13 cellular contexts compared by ENCODE assay signal in the genomic region with DNA sequence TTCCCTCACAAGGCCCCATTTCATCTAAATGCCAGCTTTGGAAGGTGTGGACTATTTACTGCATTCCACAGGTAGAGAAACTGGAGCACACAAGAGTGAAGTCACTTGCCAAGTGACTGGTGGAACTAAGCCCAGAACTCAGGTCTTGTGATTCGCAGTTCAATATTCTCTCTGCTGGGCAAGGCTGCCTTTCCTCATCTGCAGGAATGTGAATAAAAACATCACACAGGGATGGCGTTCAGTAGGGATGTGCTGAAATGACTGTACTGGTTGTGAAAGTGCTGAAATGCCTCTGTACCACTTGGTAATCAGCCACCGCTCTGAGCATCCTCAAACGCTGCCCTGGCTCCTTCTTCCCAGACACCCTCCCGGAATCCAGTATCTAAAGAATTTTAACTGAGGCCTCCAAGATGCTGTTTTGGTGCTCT.
A peak's percentile ranks its signal among the peaks of the same experiment; 100 is the strongest.
DNase-seq lines count a peak whose midpoint lies in the region.
"Had no signal": no experiment of that assay in that cellular context is flagged by ENCODE, and none has a peak within 500 bp of the region (broad histone marks: within the 10 kb centered on the region; RNA-seq: fewer than 3 reads in every experiment).

No MANE protein-coding gene starts in this region.

- DNase-seq in AG08395 (ENCODE audit: low spot score) (peak; percentile 88), LoVo (ENCODE audit: low spot score) (peak; percentile 2), dedifferentiated amniotic fluid mesenchymal stem cell (ENCODE audit: extremely low spot score) (peak; percentile 25), medulla oblongata (ENCODE audit: extremely low spot score) (peak; percentile 63), NCI-H345 treated with DMSO at 0.1 percent for 48 hours (lab: John Stamatoyannopoulos, UW; ENCODE audit: unreplicated experiment) (no peak), DMS153 (lab: John Stamatoyannopoulos, UW) (no peak), NCI-H1105 treated with DMSO at 0.1 percent for 48 hours (lab: John Stamatoyannopoulos, UW) (no peak), COLO668 (lab: John Stamatoyannopoulos, UW; ENCODE audit: unreplicated experiment) (no peak)
- DNase-seq: activated CD4-positive, alpha-beta T cell treated with anti-CD3 and anti-CD28 coated beads for 4 hours; activated effector memory CD4-positive, alpha-beta T cell treated with anti-CD3 and anti-CD28 coated beads, Interleukin-2, amount 50 U/mL, for 16 hours; hippocampal formation; NCI-H82; sigmoid colon had no signal

Comparison
In these comparisons a context has a peak if more than half of its experiments do, and no peak if none do; other contexts are left out.
1. DNase-seq: peak in AG08395 (single experiment), LoVo (single experiment), dedifferentiated amniotic fluid mesenchymal stem cell (single experiment) and medulla oblongata (single experiment); none in NCI-H345 treated with DMSO at 0.1 percent for 48 hours (single experiment), DMS153 (single experiment), NCI-H1105 treated with DMSO at 0.1 percent for 48 hours (single experiment) and COLO668 (single experiment).